ENCODE assay signal across 19 cellular contexts in genomic region chr22:44443641-44444235, GRCh38. TPM values are rescaled to one million over a fixed set of nuclear protein-coding genes. Genes with fewer than 3 reads are reported as not detected.
DNase-seq lines count a peak whose midpoint lies in the region; ATAC-seq, FAIRE-seq and TF ChIP-seq lines count a peak whose summit lies in the region.
"Had no signal": no experiment of that assay in that cellular context is flagged by ENCODE, and none has a peak within 500 bp of the region (broad histone marks: within the 10 kb centered on the region; RNA-seq: fewer than 3 reads in every experiment).

No MANE protein-coding gene starts in this region.

- POLR2A ChIA-PET in activated CD4-positive, alpha-beta T cell treated with anti-CD3 and anti-CD28 coated beads, Interleukin-2, amount 10 ng/mL, durations not matched to agents 7 days and 5 days (lab: Charles Lee): no interaction called here
- POLR2A ChIA-PET in GM12878 (lab: Charles Lee): no interaction called here

- H3K27ac Mint-ChIP-seq in activated CD4-positive, alpha-beta T cell treated with anti-CD3 and anti-CD28 coated beads, Interleukin-2, amount 10 ng/mL, durations not matched to agents 7 days and 5 days: peak overlapping the region; percentile 9
- peak overlapping the region; percentile 61 for H3K27ac Mint-ChIP-seq in stimulated activated effector memory CD8-positive, alpha-beta T cell treated with anti-CD3 and anti-CD28 coated beads, Interleukin-12 subunit alpha, Interleukin-12 subunit beta, amount 100 ng/mL, for 72 hours

- DNase-seq in activated CD4-positive, alpha-beta T cell treated with anti-CD3 and anti-CD28 coated beads, Interleukin-2, amount 10 ng/mL, durations not matched to agents 7 days and 5 days: no peak
- no peak for DNase-seq in activated CD4-positive, alpha-beta T cell treated with anti-CD3 and anti-CD28 coated beads, Interleukin-2, amount 50 U/mL, for 1 hour
- no peak for DNase-seq in GM12878 (ENCODE audit: low read depth, low spot score)
- peak; percentile 57 for DNase-seq in mesenteric fat pad (ENCODE audit: low spot score)
- no peak for DNase-seq in stimulated activated effector memory CD8-positive, alpha-beta T cell treated with anti-CD3 and anti-CD28 coated beads, Interleukin-12 subunit alpha, Interleukin-12 subunit beta, amount 100 ng/mL, for 72 hours (ENCODE audit: low spot score in 2 of 2)
- DNase-seq in HPDE6-E6E7 (ENCODE audit: extremely low spot score): no peak
- DNase-seq in iPS-NIHi11 (ENCODE audit: low spot score): no peak
- DNase-seq: 8988T; DMS153; EL; HCEC 1CT; NCI-H1048; NCI-H2107; NCI-H345; NCI-H69; NK-92 treated with Interleukin-12 subunit alpha and Interleukin-12 subunit beta, amount 100 ng/mL, for 24 hours; OCI-M1 had no signal

- H3K4me2 ChIP-seq in GM12878 (ENCODE audit: control insufficient read depth, insufficient read depth): no peak overlapping the region
- H3K4me2 ChIP-seq: BLaER1 had no signal

- no peaks in the 10 kb centered on the region for H3K36me3 Mint-ChIP-seq in activated CD4-positive, alpha-beta T cell treated with anti-CD3 and anti-CD28 coated beads, Interleukin-2, amount 10 ng/mL, durations not matched to agents 7 days and 5 days (ENCODE audit: low read depth)
- H3K36me3 Mint-ChIP-seq in stimulated activated effector memory CD8-positive, alpha-beta T cell treated with anti-CD3 and anti-CD28 coated beads, Interleukin-12 subunit alpha, Interleukin-12 subunit beta, amount 100 ng/mL, for 72 hours: no peaks in the 10 kb centered on the region

- no peak overlapping the region for H2AFZ ChIP-seq in GM12878 (ENCODE audit: control insufficient read depth, low read depth, low read length)

- no peak for TF ChIP-seq RAD21 in GM12878 (IDR thresholded peaks at IDR 0.05; ENCODE audit: insufficient read depth, low read depth, low read length)

- H3K27ac ChIP-seq in GM12878 (ENCODE audit: control insufficient read depth, insufficient read depth): no peak overlapping the region
- H3K27ac ChIP-seq: BLaER1 had no signal

- CTCF ChIA-PET in activated CD4-positive, alpha-beta T cell treated with anti-CD3 and anti-CD28 coated beads, Interleukin-2, amount 10 ng/mL, durations not matched to agents 7 days and 5 days (lab: Charles Lee): interaction anchor here (1.2 kb wide), 1 partner anchor 10 kb away, joined by 3 read pairs; no protein-coding TSS in a partner anchor
- CTCF ChIA-PET in GM12878 (lab: Yijun Ruan, JAX): no interaction called here

- no peak for FAIRE-seq in GM12878 (lab: Jason Lieb, UNC)

- no peaks in the 10 kb centered on the region for H3K36me3 ChIP-seq in GM12878 (ENCODE audit: control insufficient read depth in 2 of 2, insufficient read depth in 2 of 2, low read length in 1 of 2)
- H3K36me3 ChIP-seq: BLaER1 had no signal

- no peak for ATAC-seq in GM12878
- ATAC-seq in stimulated activated effector memory CD8-positive, alpha-beta T cell treated with anti-CD3 and anti-CD28 coated beads, Interleukin-12 subunit alpha, Interleukin-12 subunit beta, amount 100 ng/mL, for 72 hours: no peak
- no peak for ATAC-seq in GM19452 (IDR thresholded peaks at IDR 0.05; ENCODE audit: unreplicated experiment)

- H4K20me1 ChIP-seq in GM12878 (ENCODE audit: control insufficient read depth, insufficient read depth): no peaks in the 10 kb centered on the region
- H4K20me1 ChIP-seq: BLaER1 had no signal

- H3K79me2 ChIP-seq in GM12878 (ENCODE audit: control insufficient read depth, insufficient read depth, low read length): no peaks in the 10 kb centered on the region

- no peaks in the 10 kb centered on the region for H3K4me1 ChIP-seq in GM12878 (ENCODE audit: control insufficient read depth, insufficient read depth, low read length)

- no TSS peak for BruUV-seq in GM12878 (replicated peaks; lab: Mats Ljungman, UMichigan)

- H3K9me3 Mint-ChIP-seq in activated CD4-positive, alpha-beta T cell treated with anti-CD3 and anti-CD28 coated beads, Interleukin-2, amount 10 ng/mL, durations not matched to agents 7 days and 5 days: peaks cover 5% of the 10 kb centered on the region
- H3K9me3 Mint-ChIP-seq in stimulated activated effector memory CD8-positive, alpha-beta T cell treated with anti-CD3 and anti-CD28 coated beads, Interleukin-12 subunit alpha, Interleukin-12 subunit beta, amount 100 ng/mL, for 72 hours: peaks cover 3% of the 10 kb centered on the region

- no peak overlapping the region for H3K4me3 ChIP-seq in GM12878
- H3K4me3 ChIP-seq: BLaER1 had no signal

- no peaks in the 10 kb centered on the region for H3K4me1 Mint-ChIP-seq in activated CD4-positive, alpha-beta T cell treated with anti-CD3 and anti-CD28 coated beads, Interleukin-2, amount 10 ng/mL, durations not matched to agents 7 days and 5 days
- no peaks in the 10 kb centered on the region for H3K4me1 Mint-ChIP-seq in stimulated activated effector memory CD8-positive, alpha-beta T cell treated with anti-CD3 and anti-CD28 coated beads, Interleukin-12 subunit alpha, Interleukin-12 subunit beta, amount 100 ng/mL, for 72 hours

- peaks cover 3% of the 10 kb centered on the region for H3K27me3 Mint-ChIP-seq in activated CD4-positive, alpha-beta T cell treated with anti-CD3 and anti-CD28 coated beads, Interleukin-2, amount 10 ng/mL, durations not matched to agents 7 days and 5 days

- H3K4me3 Mint-ChIP-seq in activated CD4-positive, alpha-beta T cell treated with anti-CD3 and anti-CD28 coated beads, Interleukin-2, amount 10 ng/mL, durations not matched to agents 7 days and 5 days: no peak overlapping the region
- no peak overlapping the region for H3K4me3 Mint-ChIP-seq in stimulated activated effector memory CD8-positive, alpha-beta T cell treated with anti-CD3 and anti-CD28 coated beads, Interleukin-12 subunit alpha, Interleukin-12 subunit beta, amount 100 ng/mL, for 72 hours

- TF ChIP-seq CTCF in GM12878 (IDR thresholded peaks at IDR 0.05 in 2 of 3, conservative IDR thresholded peaks at IDR 0.05 in 1 of 3; ENCODE audit: control insufficient read depth in 2 of 3, extremely low read depth in 1 of 3, insufficient read depth in 1 of 3, low read depth in 3 of 3, low read length in 3 of 3): no peak

- in situ Hi-C loops in GM12878 (cut with MboI): no loop called here

- intact Hi-C loops in GM12878 (cut with micrococcal nuclease; ENCODE audit: unreplicated experiment): no loop called here

- WGBS in GM12878 (ENCODE audit: insufficient coverage, insufficient replicate concordance, low lambda C conversion rate, missing lambda C conversion rate): 34% methylated on average over 11 of the region's 11 CpGs

- RAD21 ChIA-PET in GM12878 (lab: Charles Lee; ENCODE audit: unreplicated experiment): no interaction called here

- H3K27me3 ChIP-seq in GM12878 (replicated peaks in 1 of 2; ENCODE audit: control insufficient read depth in 2 of 2, insufficient read depth in 2 of 2, low read length in 1 of 2): no peaks in the 10 kb centered on the region; a peak in 1 of 4 replicates
- H3K27me3 ChIP-seq: BLaER1 had no signal

- H3K9me3 ChIP-seq in GM12878 (replicated peaks; ENCODE audit: control insufficient read depth, insufficient read depth, low read length): 0 out of 3 replicates have a peak, but pooled peaks cover 2% of the 10 kb centered on the region

- TF ChIP-seq EP300 in GM12878 (IDR thresholded peaks at IDR 0.05; ENCODE audit: borderline replicate concordance in 1 of 2, control insufficient read depth in 1 of 2, low read depth in 2 of 2, low read length in 2 of 2): no peak

- SMC1A ChIA-PET in GM12878 (lab: Charles Lee; ENCODE audit: uncharacterized antibody, unreplicated experiment): no interaction called here

- no peak overlapping the region for H3K9ac ChIP-seq in GM12878 (ENCODE audit: control insufficient read depth, insufficient read depth, low read length)
- H3K9ac ChIP-seq: BLaER1 had no signal

- no peak for TF ChIP-seq POLR2A in GM12878 (IDR thresholded peaks at IDR 0.05; ENCODE audit: low read depth, low read length)

TF ChIP-seq in GM12878, 131 proteins besides CTCF, POLR2A, EP300 and RAD21 (continues in another document):
- TF ChIP-seq, protein P1, sequence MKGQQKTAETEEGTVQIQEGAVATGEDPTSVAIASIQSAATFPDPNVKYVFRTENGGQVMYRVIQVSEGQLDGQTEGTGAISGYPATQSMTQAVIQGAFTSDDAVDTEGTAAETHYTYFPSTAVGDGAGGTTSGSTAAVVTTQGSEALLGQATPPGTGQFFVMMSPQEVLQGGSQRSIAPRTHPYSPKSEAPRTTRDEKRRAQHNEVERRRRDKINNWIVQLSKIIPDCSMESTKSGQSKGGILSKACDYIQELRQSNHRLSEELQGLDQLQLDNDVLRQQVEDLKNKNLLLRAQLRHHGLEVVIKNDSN (IDR thresholded peaks at IDR 0.05; ENCODE audit: borderline replicate concordance, extremely low read length, insufficient read depth, low read depth, low read length): no peak
- TF ChIP-seq, protein P2, sequence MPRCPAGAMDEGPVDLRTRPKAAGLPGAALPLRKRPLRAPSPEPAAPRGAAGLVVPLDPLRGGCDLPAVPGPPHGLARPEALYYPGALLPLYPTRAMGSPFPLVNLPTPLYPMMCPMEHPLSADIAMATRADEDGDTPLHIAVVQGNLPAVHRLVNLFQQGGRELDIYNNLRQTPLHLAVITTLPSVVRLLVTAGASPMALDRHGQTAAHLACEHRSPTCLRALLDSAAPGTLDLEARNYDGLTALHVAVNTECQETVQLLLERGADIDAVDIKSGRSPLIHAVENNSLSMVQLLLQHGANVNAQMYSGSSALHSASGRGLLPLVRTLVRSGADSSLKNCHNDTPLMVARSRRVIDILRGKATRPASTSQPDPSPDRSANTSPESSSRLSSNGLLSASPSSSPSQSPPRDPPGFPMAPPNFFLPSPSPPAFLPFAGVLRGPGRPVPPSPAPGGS (IDR thresholded peaks at IDR 0.05; ENCODE audit: borderline replicate concordance, insufficient read depth, low read depth, low read length, poor library complexity, severe bottlenecking): peak; percentile 92

RNA-seq across cellular contexts. Expression of gene RTL6, which starts 54.3 kb away (rescaled TPM):
- total RNA-seq in activated CD4-positive, alpha-beta T cell treated with anti-CD3 and anti-CD28 coated beads, Interleukin-2, amount 10 ng/mL, durations not matched to agents 7 days and 5 days: 10 to 100 TPM; 11.8 to 12.0 TPM
- total RNA-seq in GM12878 (2013; cell fraction: nucleolus; rRNA removed): not detected in 2 replicates
- total RNA-seq in GM12878 (2014; rRNA removed) (3.8 and 4.5 TPM in 2 replicates), GM12878 (2014; rRNA removed; fragmentation: Illumina TruSeq; extraction: Trizol) (2.9 and 3.0 TPM in 2 replicates), GM12878 (2021) (6.3 and 7.1 TPM in 2 replicates), mesenteric fat pad (29.6 TPM)
- 1.1 TPM for polyA plus RNA-seq in GM12878 (2011; ENCODE audit: low read depth)
- polyA plus RNA-seq in GM12878 (2011; rRNA removed) (0.03 TPM in 2 replicates), GM12878 (2014; fragmentation: Illumina TruSeq; extraction: Trizol) (3.2 and 3.5 TPM in 2 replicates), GM12878 (2014; fragmentation: Nextera tagmentation; extraction: Ambion mirVana) (1 to 10 TPM in 1 of 2 experiments, under 1 TPM in 1; 0.86 to 1.4 TPM), GM12878 (2014; rRNA removed) (3.4 and 4.1 TPM in 2 replicates), GM12878 (2016; fragmentation: Nextera tagmentation; extraction: Ambion mirVana) (1 to 10 TPM; 2.4 to 3.3 TPM)
- polyA plus RNA-seq in GM12878 (2011; cell fraction: cytosol; rRNA removed): 0.04 and 0.05 TPM in 2 replicates
- polyA plus RNA-seq in GM12878 (2011; cell fraction: nucleus; rRNA removed): 0.06 and 0.07 TPM in 2 replicates
- polyA plus RNA-seq in GM12878 (2012): 1.3 and 1.5 TPM in 2 replicates
- 0.05 and 0.15 TPM in 2 replicates for polyA minus RNA-seq in GM12878 (2011; rRNA and poly(A)+ RNA removed)
- 0.62 and 1.6 TPM in 2 replicates for polyA minus RNA-seq in GM12878 (2011; cell fraction: cytosol; rRNA and poly(A)+ RNA removed)
- polyA minus RNA-seq in GM12878 (2011; cell fraction: nucleus; rRNA and poly(A)+ RNA removed): 0.12 and 0.29 TPM in 2 replicates
